ENCODE assay signal across 1 cellular context in genomic region chr3:13224967-13225366, GRCh38.
TF ChIP-seq lines count a peak whose summit lies in the region.

No MANE protein-coding gene starts in this region.

TF ChIP-seq in HepG2, 621 proteins besides CTCF, POLR2A, EP300 and RAD21 (continued from another document):
- TF ChIP-seq, protein P1, sequence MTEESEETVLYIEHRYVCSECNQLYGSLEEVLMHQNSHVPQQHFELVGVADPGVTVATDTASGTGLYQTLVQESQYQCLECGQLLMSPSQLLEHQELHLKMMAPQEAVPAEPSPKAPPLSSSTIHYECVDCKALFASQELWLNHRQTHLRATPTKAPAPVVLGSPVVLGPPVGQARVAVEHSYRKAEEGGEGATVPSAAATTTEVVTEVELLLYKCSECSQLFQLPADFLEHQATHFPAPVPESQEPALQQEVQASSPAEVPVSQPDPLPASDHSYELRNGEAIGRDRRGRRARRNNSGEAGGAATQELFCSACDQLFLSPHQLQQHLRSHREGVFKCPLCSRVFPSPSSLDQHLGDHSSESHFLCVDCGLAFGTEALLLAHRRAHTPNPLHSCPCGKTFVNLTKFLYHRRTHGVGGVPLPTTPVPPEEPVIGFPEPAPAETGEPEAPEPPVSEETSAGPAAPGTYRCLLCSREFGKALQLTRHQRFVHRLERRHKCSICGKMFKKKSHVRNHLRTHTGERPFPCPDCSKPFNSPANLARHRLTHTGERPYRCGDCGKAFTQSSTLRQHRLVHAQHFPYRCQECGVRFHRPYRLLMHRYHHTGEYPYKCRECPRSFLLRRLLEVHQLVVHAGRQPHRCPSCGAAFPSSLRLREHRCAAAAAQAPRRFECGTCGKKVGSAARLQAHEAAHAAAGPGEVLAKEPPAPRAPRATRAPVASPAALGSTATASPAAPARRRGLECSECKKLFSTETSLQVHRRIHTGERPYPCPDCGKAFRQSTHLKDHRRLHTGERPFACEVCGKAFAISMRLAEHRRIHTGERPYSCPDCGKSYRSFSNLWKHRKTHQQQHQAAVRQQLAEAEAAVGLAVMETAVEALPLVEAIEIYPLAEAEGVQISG (CRISPR knock-in tag; IDR thresholded peaks at IDR 0.05): no peak
- TF ChIP-seq ATRX (CRISPR knock-in tag; IDR thresholded peaks at IDR 0.05; ENCODE audit: borderline replicate concordance) (no peak), JUND (CRISPR knock-in tag; IDR thresholded peaks at IDR 0.05) (no peak), KDM3A (CRISPR knock-in tag; IDR thresholded peaks at IDR 0.05; ENCODE audit: low read depth) (no peak), SAFB2 (CRISPR knock-in tag; IDR thresholded peaks at IDR 0.05; ENCODE audit: borderline replicate concordance, low read depth) (no peak), ZNF556 (CRISPR knock-in tag; IDR thresholded peaks at IDR 0.05; ENCODE audit: borderline replicate concordance) (peak; percentile 100), MEIS2 (CRISPR knock-in tag; IDR thresholded peaks at IDR 0.05) (no peak), YEATS2 (CRISPR knock-in tag; IDR thresholded peaks at IDR 0.05; ENCODE audit: borderline replicate concordance) (no peak)
TF ChIP-seq in HepG2: peak in this region for 24.
